1 cellular context compared by ENCODE assay signal in the genomic region with DNA sequence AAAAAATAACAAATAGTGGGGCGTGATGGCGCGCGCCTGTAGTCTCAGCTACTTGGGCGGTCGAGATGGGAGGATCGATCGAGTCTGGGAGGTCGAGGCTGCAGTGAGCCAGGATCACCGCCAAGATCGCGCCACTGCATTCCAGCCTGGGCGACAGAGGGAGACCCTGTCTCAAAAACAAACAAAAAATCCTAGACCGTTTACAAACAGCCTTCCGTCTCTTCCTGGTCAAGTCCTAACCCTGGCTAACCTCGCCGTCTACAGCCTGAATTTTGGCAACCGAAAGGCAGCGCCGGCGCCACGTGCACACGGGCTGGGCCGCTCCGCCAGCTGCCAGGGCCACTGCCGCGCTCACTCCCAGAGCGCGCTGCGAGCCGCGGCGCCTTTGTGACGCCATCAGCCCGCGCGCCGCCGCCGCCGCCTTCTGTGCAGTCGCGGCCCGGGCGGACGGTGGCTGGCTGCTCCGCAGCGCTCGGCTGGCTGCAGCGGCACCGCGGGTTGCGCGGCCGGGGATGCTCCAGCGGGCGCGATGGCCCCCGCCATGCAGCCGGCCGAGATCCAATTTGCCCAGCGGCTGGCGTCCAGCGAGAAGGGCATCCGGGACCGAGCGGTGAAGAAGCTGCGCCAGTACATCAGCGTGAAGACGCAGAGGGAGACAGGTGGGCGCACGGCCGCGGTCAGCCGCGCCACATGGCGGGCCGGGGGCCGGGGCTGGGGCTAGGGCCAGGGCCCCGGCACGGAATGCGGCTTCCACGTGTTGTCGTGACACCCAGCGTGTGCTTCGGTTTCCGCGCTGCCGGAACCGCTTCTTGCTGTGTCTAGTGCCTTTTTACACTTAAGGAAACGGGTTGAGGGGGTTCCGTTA.
TF ChIP-seq lines count a peak whose summit lies in the region.

A gene (minus strand): TSS at position 353 of the 865 bp plus-strand sequence. CDS start 1,392 bp downstream, outside the sequence.
A gene with protein sequence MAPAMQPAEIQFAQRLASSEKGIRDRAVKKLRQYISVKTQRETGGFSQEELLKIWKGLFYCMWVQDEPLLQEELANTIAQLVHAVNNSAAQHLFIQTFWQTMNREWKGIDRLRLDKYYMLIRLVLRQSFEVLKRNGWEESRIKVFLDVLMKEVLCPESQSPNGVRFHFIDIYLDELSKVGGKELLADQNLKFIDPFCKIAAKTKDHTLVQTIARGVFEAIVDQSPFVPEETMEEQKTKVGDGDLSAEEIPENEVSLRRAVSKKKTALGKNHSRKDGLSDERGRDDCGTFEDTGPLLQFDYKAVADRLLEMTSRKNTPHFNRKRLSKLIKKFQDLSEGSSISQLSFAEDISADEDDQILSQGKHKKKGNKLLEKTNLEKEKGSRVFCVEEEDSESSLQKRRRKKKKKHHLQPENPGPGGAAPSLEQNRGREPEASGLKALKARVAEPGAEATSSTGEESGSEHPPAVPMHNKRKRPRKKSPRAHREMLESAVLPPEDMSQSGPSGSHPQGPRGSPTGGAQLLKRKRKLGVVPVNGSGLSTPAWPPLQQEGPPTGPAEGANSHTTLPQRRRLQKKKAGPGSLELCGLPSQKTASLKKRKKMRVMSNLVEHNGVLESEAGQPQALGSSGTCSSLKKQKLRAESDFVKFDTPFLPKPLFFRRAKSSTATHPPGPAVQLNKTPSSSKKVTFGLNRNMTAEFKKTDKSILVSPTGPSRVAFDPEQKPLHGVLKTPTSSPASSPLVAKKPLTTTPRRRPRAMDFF (plus strand): TSS at position 425 of the 865 bp plus-strand sequence. CDS start 105 bp downstream, at position 530.

TF ChIP-seq in GM12878, 131 proteins besides CTCF, POLR2A, EP300 and RAD21 (continued from another document and continues in another):
- TF ChIP-seq, protein P1, sequence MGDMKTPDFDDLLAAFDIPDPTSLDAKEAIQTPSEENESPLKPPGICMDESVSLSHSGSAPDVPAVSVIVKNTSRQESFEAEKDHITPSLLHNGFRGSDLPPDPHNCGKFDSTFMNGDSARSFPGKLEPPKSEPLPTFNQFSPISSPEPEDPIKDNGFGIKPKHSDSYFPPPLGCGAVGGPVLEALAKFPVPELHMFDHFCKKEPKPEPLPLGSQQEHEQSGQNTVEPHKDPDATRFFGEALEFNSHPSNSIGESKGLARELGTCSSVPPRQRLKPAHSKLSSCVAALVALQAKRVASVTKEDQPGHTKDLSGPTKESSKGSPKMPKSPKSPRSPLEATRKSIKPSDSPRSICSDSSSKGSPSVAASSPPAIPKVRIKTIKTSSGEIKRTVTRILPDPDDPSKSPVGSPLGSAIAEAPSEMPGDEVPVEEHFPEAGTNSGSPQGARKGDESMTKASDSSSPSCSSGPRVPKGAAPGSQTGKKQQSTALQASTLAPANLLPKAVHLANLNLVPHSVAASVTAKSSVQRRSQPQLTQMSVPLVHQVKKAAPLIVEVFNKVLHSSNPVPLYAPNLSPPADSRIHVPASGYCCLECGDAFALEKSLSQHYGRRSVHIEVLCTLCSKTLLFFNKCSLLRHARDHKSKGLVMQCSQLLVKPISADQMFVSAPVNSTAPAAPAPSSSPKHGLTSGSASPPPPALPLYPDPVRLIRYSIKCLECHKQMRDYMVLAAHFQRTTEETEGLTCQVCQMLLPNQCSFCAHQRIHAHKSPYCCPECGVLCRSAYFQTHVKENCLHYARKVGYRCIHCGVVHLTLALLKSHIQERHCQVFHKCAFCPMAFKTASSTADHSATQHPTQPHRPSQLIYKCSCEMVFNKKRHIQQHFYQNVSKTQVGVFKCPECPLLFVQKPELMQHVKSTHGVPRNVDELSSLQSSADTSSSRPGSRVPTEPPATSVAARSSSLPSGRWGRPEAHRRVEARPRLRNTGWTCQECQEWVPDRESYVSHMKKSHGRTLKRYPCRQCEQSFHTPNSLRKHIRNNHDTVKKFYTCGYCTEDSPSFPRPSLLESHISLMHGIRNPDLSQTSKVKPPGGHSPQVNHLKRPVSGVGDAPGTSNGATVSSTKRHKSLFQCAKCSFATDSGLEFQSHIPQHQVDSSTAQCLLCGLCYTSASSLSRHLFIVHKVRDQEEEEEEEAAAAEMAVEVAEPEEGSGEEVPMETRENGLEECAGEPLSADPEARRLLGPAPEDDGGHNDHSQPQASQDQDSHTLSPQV (IDR thresholded peaks at IDR 0.05): peak; percentile 82
- TF ChIP-seq ATF7 (IDR thresholded peaks at IDR 0.05; ENCODE audit: low read depth) (no peak), ESRRA (IDR thresholded peaks at IDR 0.05; ENCODE audit: low read length) (no peak), HDAC6 (IDR thresholded peaks at IDR 0.05; ENCODE audit: unreplicated experiment) (no peak), POLR2AphosphoS5 (IDR thresholded peaks at IDR 0.05; ENCODE audit: low read length) (peak; percentile 71; the same call in 1 of the 2 replicates), CEBPB (IDR thresholded peaks at IDR 0.05; ENCODE audit: borderline replicate concordance in 1 of 2, low read depth in 2 of 2, low read length in 2 of 2) (no peak), TARDBP (IDR thresholded peaks at IDR 0.05; ENCODE audit: borderline replicate concordance) (no peak), ASH2L (IDR thresholded peaks at IDR 0.05; ENCODE audit: borderline replicate concordance, low read depth) (peak; percentile 96; the same call in 1 of the 2 replicates), FOS (IDR thresholded peaks at IDR 0.05; ENCODE audit: borderline replicate concordance, extremely low read depth, insufficient read length) (no peak), SREBF1 (IDR thresholded peaks at IDR 0.05; ENCODE audit: low read length) (no peak), MXI1 (IDR thresholded peaks at IDR 0.05; ENCODE audit: low read depth, low read length) (peak; percentile 93), JUND (IDR thresholded peaks at IDR 0.05; ENCODE audit: low read depth, low read length) (0 out of 2 replicates have a peak, but pooled peaks have one; percentile 9), ZNF384 (IDR thresholded peaks at IDR 0.05; ENCODE audit: borderline replicate concordance, low read depth, low read length) (no peak), RFX5 (IDR thresholded peaks at IDR 0.05; ENCODE audit: low read depth, low read length) (no peak), NFXL1 (IDR thresholded peaks at IDR 0.05; ENCODE audit: borderline replicate concordance) (no peak), MYC (IDR thresholded peaks at IDR 0.05; ENCODE audit: insufficient read depth, insufficient read length, insufficient replicate concordance, low read length, severe bottlenecking) (peak; percentile 92), BRCA1 (IDR thresholded peaks at IDR 0.05; ENCODE audit: low read depth, low read length) (no peak), KLF5 (IDR thresholded peaks at IDR 0.05; ENCODE audit: partially characterized antibody) (peak; percentile 89), ZNF274 (IDR thresholded peaks at IDR 0.05; ENCODE audit: insufficient read depth, insufficient read length) (no peak), HCFC1 (IDR thresholded peaks at IDR 0.05; ENCODE audit: low read length) (peak; percentile 80), TCF7 (IDR thresholded peaks at IDR 0.05; ENCODE audit: borderline replicate concordance) (no peak), ZBED1 (IDR thresholded peaks at IDR 0.05; ENCODE audit: borderline replicate concordance) (peak; percentile 13; the same call in 1 of the 2 replicates), SREBF2 (IDR thresholded peaks at IDR 0.05; ENCODE audit: low read length) (no peak), ZNF207 (IDR thresholded peaks at IDR 0.05; ENCODE audit: borderline replicate concordance) (peak; percentile 69)
- TF ChIP-seq, protein P2, sequence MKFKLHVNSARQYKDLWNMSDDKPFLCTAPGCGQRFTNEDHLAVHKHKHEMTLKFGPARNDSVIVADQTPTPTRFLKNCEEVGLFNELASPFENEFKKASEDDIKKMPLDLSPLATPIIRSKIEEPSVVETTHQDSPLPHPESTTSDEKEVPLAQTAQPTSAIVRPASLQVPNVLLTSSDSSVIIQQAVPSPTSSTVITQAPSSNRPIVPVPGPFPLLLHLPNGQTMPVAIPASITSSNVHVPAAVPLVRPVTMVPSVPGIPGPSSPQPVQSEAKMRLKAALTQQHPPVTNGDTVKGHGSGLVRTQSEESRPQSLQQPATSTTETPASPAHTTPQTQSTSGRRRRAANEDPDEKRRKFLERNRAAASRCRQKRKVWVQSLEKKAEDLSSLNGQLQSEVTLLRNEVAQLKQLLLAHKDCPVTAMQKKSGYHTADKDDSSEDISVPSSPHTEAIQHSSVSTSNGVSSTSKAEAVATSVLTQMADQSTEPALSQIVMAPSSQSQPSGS (IDR thresholded peaks at IDR 0.05; ENCODE audit: low read length): no peak
- TF ChIP-seq, protein P3, sequence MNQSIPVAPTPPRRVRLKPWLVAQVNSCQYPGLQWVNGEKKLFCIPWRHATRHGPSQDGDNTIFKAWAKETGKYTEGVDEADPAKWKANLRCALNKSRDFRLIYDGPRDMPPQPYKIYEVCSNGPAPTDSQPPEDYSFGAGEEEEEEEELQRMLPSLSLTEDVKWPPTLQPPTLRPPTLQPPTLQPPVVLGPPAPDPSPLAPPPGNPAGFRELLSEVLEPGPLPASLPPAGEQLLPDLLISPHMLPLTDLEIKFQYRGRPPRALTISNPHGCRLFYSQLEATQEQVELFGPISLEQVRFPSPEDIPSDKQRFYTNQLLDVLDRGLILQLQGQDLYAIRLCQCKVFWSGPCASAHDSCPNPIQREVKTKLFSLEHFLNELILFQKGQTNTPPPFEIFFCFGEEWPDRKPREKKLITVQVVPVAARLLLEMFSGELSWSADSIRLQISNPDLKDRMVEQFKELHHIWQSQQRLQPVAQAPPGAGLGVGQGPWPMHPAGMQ (IDR thresholded peaks at IDR 0.05; ENCODE audit: borderline replicate concordance): no peak
- TF ChIP-seq, protein P4, sequence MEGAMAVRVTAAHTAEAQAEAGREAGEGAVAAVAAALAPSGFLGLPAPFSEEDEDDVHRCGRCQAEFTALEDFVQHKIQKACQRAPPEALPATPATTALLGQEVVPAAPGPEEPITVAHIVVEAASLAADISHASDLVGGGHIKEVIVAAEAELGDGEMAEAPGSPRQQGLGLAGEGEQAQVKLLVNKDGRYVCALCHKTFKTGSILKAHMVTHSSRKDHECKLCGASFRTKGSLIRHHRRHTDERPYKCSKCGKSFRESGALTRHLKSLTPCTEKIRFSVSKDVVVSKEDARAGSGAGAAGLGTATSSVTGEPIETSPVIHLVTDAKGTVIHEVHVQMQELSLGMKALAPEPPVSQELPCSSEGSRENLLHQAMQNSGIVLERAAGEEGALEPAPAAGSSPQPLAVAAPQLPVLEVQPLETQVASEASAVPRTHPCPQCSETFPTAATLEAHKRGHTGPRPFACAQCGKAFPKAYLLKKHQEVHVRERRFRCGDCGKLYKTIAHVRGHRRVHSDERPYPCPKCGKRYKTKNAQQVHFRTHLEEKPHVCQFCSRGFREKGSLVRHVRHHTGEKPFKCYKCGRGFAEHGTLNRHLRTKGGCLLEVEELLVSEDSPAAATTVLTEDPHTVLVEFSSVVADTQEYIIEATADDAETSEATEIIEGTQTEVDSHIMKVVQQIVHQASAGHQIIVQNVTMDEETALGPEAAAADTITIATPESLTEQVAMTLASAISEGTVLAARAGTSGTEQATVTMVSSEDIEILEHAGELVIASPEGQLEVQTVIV (IDR thresholded peaks at IDR 0.05; ENCODE audit: borderline replicate concordance, partially characterized antibody): peak; percentile 71
- TF ChIP-seq, protein P5, sequence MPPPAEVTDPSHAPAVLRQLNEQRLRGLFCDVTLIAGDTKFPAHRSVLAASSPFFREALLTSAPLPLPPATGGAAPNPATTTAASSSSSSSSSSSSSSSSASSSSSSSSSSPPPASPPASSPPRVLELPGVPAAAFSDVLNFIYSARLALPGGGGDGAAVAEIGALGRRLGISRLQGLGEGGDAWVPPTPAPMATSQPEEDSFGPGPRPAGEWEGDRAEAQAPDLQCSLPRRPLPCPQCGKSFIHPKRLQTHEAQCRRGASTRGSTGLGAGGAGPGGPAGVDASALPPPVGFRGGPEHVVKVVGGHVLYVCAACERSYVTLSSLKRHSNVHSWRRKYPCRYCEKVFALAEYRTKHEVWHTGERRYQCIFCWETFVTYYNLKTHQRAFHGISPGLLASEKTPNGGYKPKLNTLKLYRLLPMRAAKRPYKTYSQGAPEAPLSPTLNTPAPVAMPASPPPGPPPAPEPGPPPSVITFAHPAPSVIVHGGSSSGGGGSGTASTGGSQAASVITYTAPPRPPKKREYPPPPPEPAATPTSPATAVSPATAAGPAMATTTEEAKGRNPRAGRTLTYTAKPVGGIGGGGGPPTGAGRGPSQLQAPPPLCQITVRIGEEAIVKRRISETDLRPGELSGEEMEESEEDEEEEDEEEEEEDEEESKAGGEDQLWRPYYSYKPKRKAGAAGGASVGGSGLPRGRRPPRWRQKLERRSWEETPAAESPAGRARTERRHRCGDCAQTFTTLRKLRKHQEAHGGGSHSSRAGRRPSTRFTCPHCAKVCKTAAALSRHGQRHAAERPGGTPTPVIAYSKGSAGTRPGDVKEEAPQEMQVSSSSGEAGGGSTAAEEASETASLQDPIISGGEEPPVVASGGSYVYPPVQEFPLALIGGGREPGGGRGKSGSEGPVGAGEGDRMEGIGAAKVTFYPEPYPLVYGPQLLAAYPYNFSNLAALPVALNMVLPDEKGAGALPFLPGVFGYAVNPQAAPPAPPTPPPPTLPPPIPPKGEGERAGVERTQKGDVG (CRISPR knock-in tag; IDR thresholded peaks at IDR 0.05): no peak
- TF ChIP-seq, protein P6, sequence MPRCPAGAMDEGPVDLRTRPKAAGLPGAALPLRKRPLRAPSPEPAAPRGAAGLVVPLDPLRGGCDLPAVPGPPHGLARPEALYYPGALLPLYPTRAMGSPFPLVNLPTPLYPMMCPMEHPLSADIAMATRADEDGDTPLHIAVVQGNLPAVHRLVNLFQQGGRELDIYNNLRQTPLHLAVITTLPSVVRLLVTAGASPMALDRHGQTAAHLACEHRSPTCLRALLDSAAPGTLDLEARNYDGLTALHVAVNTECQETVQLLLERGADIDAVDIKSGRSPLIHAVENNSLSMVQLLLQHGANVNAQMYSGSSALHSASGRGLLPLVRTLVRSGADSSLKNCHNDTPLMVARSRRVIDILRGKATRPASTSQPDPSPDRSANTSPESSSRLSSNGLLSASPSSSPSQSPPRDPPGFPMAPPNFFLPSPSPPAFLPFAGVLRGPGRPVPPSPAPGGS (IDR thresholded peaks at IDR 0.05; ENCODE audit: borderline replicate concordance, insufficient read depth, low read depth, low read length, poor library complexity, severe bottlenecking): peak; percentile 17
- TF ChIP-seq, protein P7, sequence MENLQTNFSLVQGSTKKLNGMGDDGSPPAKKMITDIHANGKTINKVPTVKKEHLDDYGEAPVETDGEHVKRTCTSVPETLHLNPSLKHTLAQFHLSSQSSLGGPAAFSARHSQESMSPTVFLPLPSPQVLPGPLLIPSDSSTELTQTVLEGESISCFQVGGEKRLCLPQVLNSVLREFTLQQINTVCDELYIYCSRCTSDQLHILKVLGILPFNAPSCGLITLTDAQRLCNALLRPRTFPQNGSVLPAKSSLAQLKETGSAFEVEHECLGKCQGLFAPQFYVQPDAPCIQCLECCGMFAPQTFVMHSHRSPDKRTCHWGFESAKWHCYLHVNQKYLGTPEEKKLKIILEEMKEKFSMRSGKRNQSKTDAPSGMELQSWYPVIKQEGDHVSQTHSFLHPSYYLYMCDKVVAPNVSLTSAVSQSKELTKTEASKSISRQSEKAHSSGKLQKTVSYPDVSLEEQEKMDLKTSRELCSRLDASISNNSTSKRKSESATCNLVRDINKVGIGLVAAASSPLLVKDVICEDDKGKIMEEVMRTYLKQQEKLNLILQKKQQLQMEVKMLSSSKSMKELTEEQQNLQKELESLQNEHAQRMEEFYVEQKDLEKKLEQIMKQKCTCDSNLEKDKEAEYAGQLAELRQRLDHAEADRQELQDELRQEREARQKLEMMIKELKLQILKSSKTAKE (IDR thresholded peaks at IDR 0.05; ENCODE audit: low read depth, poor library complexity, severe bottlenecking): no peak
